9 cellular contexts compared by ENCODE assay signal in genomic region chr12:6764011-6764828, GRCh38. TPM values are rescaled to one million over a fixed set of nuclear protein-coding genes. Genes with fewer than 3 reads are reported as not detected.
DNase-seq lines count a peak whose midpoint lies in the region; ATAC-seq, FAIRE-seq and TF ChIP-seq lines count a peak whose summit lies in the region.
"Had no signal": no experiment of that assay in that cellular context is flagged by ENCODE, and none has a peak within 500 bp of the region (broad histone marks: within the 10 kb centered on the region; RNA-seq: fewer than 3 reads in every experiment).

No MANE protein-coding gene starts in this region.

- FAIRE-seq in TTC549 (lab: Jason Lieb, UNC): peak; percentile 98
- FAIRE-seq: colon had no signal

- no peak overlapping the region for H3K27ac ChIP-seq in effector memory CD4-positive, alpha-beta T cell (ENCODE audit: insufficient read depth, low read length, poor library complexity, severe bottlenecking)
- H3K27ac ChIP-seq in right lobe of liver: peak overlapping the region; percentile 76 to 93 (median 87)

- H3K27ac Mint-ChIP-seq in CD14-positive monocyte: peak overlapping the region in 1 of 7 donors; percentile 61

- 1% methylated on average over 14 of the region's 16 CpGs for WGBS in right lobe of liver (ENCODE audit: insufficient coverage, low coverage, low lambda C conversion rate, missing lambda C conversion rate)

- peaks cover 12% of the 10 kb centered on the region for H3K27me3 ChIP-seq in effector memory CD4-positive, alpha-beta T cell (replicated peaks; ENCODE audit: control insufficient read depth, insufficient read depth, low read length, poor library complexity, severe bottlenecking)
- no peaks in the 10 kb centered on the region for H3K27me3 ChIP-seq in right lobe of liver

- ATAC-seq in GM19023 (IDR thresholded peaks at IDR 0.05; ENCODE audit: unreplicated experiment) (peak; percentile 83), HG03103 (IDR thresholded peaks at IDR 0.05; ENCODE audit: low read depth, unreplicated experiment) (peak; percentile 73), right lobe of liver (peak; percentile 69 to 85 (median 74))

- H3K27me3 Mint-ChIP-seq in CD14-positive monocyte (ENCODE audit: low read depth in 3 of 3): peaks cover 46 to 59% (median 57%) of the 10 kb centered on the region in 3 donors

- peak overlapping the region; percentile 63 to 85 for H3K4me3 Mint-ChIP-seq in CD14-positive monocyte

- intact Hi-C loops in CD14-positive monocyte (cut with micrococcal nuclease) (no loop called here), right lobe of liver (cut with DNase I) (no loop called here)

- no peak for TF ChIP-seq POLR2A in right lobe of liver (IDR thresholded peaks at IDR 0.05)

- peaks cover 21% of the 10 kb centered on the region for H3K4me1 ChIP-seq in effector memory CD4-positive, alpha-beta T cell (ENCODE audit: control insufficient read depth, insufficient read depth, low read length, poor library complexity, severe bottlenecking)
- peaks cover 0 to 39% (median 10%) of the 10 kb centered on the region in 4 donors for H3K4me1 ChIP-seq in right lobe of liver

- peaks cover 38% of the 10 kb centered on the region for H3K4me1 Mint-ChIP-seq in CD14-positive monocyte

- H3K36me3 ChIP-seq in effector memory CD4-positive, alpha-beta T cell (ENCODE audit: control insufficient read depth, insufficient read depth, low read length): no peaks in the 10 kb centered on the region
- H3K36me3 ChIP-seq in right lobe of liver: peaks cover 0 to 1% (median under 1%) of the 10 kb centered on the region in 4 donors

- peaks cover 4 to 19% of the 10 kb centered on the region in 2 donors for H3K36me3 Mint-ChIP-seq in CD14-positive monocyte

- no peak overlapping the region for H3K4me3 ChIP-seq in effector memory CD4-positive, alpha-beta T cell (ENCODE audit: insufficient read depth, low read depth, low read length, poor library complexity, severe bottlenecking)
- peak overlapping the region in 1 of 3 donors; percentile 3 for H3K4me3 ChIP-seq in right lobe of liver

- no peaks in the 10 kb centered on the region for H3K9me3 ChIP-seq in effector memory CD4-positive, alpha-beta T cell (ENCODE audit: control insufficient read depth, low read length)
- no peaks in the 10 kb centered on the region for H3K9me3 ChIP-seq in right lobe of liver

- H3K9me3 Mint-ChIP-seq in CD14-positive monocyte: peaks cover 0 to 9% (median 4%) of the 10 kb centered on the region in 7 donors

- DNase-seq in CD14-positive monocyte (ENCODE audit: low spot score) (peak; percentile 73), NCI-H2107 treated with DMSO at 0.1 percent for 48 hours (lab: John Stamatoyannopoulos, UW; ENCODE audit: unreplicated experiment) (peak; percentile 99), right lobe of liver (peak; percentile 93 to 97 (median 93))
- DNase-seq in effector memory CD4-positive, alpha-beta T cell: peak; percentile 27 to 43 (median 38)
- peak; percentile 36 for DNase-seq in stimulated activated naive CD4-positive, alpha-beta T cell treated with Interleukin-2 at 50 U/mL for 16 hours (lab: John Stamatoyannopoulos, UW)

- no peak for TF ChIP-seq CTCF in CD14-positive monocyte (IDR thresholded peaks at IDR 0.05)
- no peak for TF ChIP-seq CTCF in right lobe of liver (IDR thresholded peaks at IDR 0.05)

RNA-seq across cellular contexts. Expression of gene PTMS, which starts 1.9 kb away (rescaled TPM):
- 1 to 10 TPM; 2.4 to 2.6 TPM for polyA plus RNA-seq in CD14-positive monocyte
- total RNA-seq in right lobe of liver: 100 to 1,000 TPM; 113 to 484 (median 404) TPM

RNA-seq across cellular contexts. Expression of gene LAG3, which starts 8.1 kb away (rescaled TPM):
- polyA plus RNA-seq in CD14-positive monocyte: not detected
- total RNA-seq in right lobe of liver: 1 to 10 TPM in 4 of 6 experiments, under 1 TPM in 2; 0.18 to 2.3 (median 1.4) TPM

RNA-seq across cellular contexts. Expression of gene MLF2, which starts 11.3 kb away (rescaled TPM):
- polyA plus RNA-seq in CD14-positive monocyte: 100 to 1,000 TPM; 113 to 140 TPM
- 100 to 1,000 TPM; 104 to 185 (median 134) TPM for total RNA-seq in right lobe of liver

RNA-seq across cellular contexts. Expression of gene CD4, which starts 25.1 kb away (rescaled TPM):
- polyA plus RNA-seq in CD14-positive monocyte: 100 to 1,000 TPM; 269 to 371 TPM
- 10 to 100 TPM; 10.0 to 41.6 (median 28.1) TPM for total RNA-seq in right lobe of liver

RNA-seq across cellular contexts. Expression of gene COPS7A, which starts 40.4 kb away (rescaled TPM):
- polyA plus RNA-seq in CD14-positive monocyte: 10 to 100 TPM; 70.1 to 77.1 TPM
- total RNA-seq in right lobe of liver: 10 to 100 TPM; 26.7 to 49.5 (median 30.6) TPM

Comparison
In these comparisons a context has a peak if more than half of its experiments do, and no peak if none do; other contexts are left out.
1. DNase-seq: peak in every context shown above with its lines; median percentile 99 in NCI-H2107 treated with DMSO at 0.1 percent for 48 hours; 93 in right lobe of liver; 73 in CD14-positive monocyte; 38 in effector memory CD4-positive, alpha-beta T cell; 36 in stimulated activated naive CD4-positive, alpha-beta T cell treated with Interleukin-2 at 50 U/mL for 16 hours.